ENCODE assay signal across 11 cellular contexts in genomic region chr4:144894525-144894924, GRCh38.
DNase-seq lines count a peak whose midpoint lies in the region; ATAC-seq, FAIRE-seq and TF ChIP-seq lines count a peak whose summit lies in the region.
"Had no signal": no experiment of that assay in that cellular context is flagged by ENCODE, and none has a peak within 500 bp of the region (broad histone marks: within the 10 kb centered on the region; RNA-seq: fewer than 3 reads in every experiment).

No MANE protein-coding gene starts in this region.

- no peaks in the 10 kb centered on the region for H3K27me3 ChIP-seq in astrocyte (ENCODE audit: insufficient read depth, low read length)
- no peaks in the 10 kb centered on the region for H3K27me3 ChIP-seq in lung (ENCODE audit: control insufficient read depth, insufficient read depth)

- ATAC-seq in lung (ENCODE audit: insufficient read depth, low FRiP score), result peak; percentile 69

- WGBS in lung, 2 donors, result 48 to 73% methylated on average over 3 of the region's 3 CpGs

- H3K9me3 Mint-ChIP-seq in Calu3 (ENCODE audit: low read depth, unreplicated experiment), result no peaks in the 10 kb centered on the region
- H3K9me3 Mint-ChIP-seq in astrocyte (ENCODE audit: unreplicated experiment), result peaks cover 5% of the 10 kb centered on the region

- intact Hi-C loops in Calu3 (cut with micrococcal nuclease; ENCODE audit: unreplicated experiment), result no loop called here

- H3K36me3 ChIP-seq in astrocyte (ENCODE audit: insufficient read depth, low read length) (no peaks in the 10 kb centered on the region), lung (ENCODE audit: control insufficient read depth in 2 of 2, insufficient read depth in 2 of 2, low read length in 2 of 2) (no peaks in the 10 kb centered on the region)

- no peak overlapping the region for H3K27ac ChIP-seq in astrocyte (ENCODE audit: low read depth, low read length)
- no peak overlapping the region for H3K27ac ChIP-seq in lung (ENCODE audit: low read depth in 1 of 2, low read length in 1 of 2)

- H3K4me3 Mint-ChIP-seq in Calu3 (ENCODE audit: low read depth, unreplicated experiment) (no peak overlapping the region), astrocyte (ENCODE audit: unreplicated experiment) (no peak overlapping the region)
- H3K4me3 Mint-ChIP-seq: CD4-positive, alpha-beta memory T cell; memory B cell had no signal

- CTCF ChIA-PET in Calu3 (lab: Charles Lee), result no interaction called here

- no peak overlapping the region for H3K9ac ChIP-seq in astrocyte (ENCODE audit: low read length)

- no peak for FAIRE-seq in astrocyte (lab: Jason Lieb, UNC)

- no peaks in the 10 kb centered on the region for H3K4me1 Mint-ChIP-seq in Calu3 (ENCODE audit: low read depth, unreplicated experiment)
- no peaks in the 10 kb centered on the region for H3K4me1 Mint-ChIP-seq in astrocyte (ENCODE audit: low read depth, unreplicated experiment)
- H3K4me1 Mint-ChIP-seq: CD4-positive, alpha-beta memory T cell; memory B cell had no signal

- no peaks in the 10 kb centered on the region for H4K20me1 ChIP-seq in astrocyte (ENCODE audit: insufficient read depth, low read length)

- H3K4me2 ChIP-seq in astrocyte (ENCODE audit: low read length), result no peak overlapping the region

- H3K9me3 ChIP-seq in astrocyte (ENCODE audit: insufficient read depth, low read depth, low read length) (no peaks in the 10 kb centered on the region), lung (ENCODE audit: control insufficient read depth in 2 of 2, insufficient read depth in 1 of 2, low read length in 1 of 2) (peaks cover 4 to 5% of the 10 kb centered on the region in 2 donors)

- no peaks in the 10 kb centered on the region for H3K79me2 ChIP-seq in astrocyte (ENCODE audit: insufficient read depth, low read length)

- H3K4me1 ChIP-seq in astrocyte (ENCODE audit: insufficient read depth, low read length), result peaks cover 5% of the 10 kb centered on the region
- H3K4me1 ChIP-seq in lung (ENCODE audit: control insufficient read depth in 2 of 2, insufficient read depth in 2 of 2, low read length in 2 of 2), result no peaks in the 10 kb centered on the region

- H3K36me3 Mint-ChIP-seq in Calu3 (ENCODE audit: insufficient read depth, unreplicated experiment) (no peaks in the 10 kb centered on the region), astrocyte (ENCODE audit: low read depth, unreplicated experiment) (no peaks in the 10 kb centered on the region)
- H3K36me3 Mint-ChIP-seq: CD4-positive, alpha-beta memory T cell; memory B cell had no signal

- H3K27ac Mint-ChIP-seq in Calu3 (ENCODE audit: unreplicated experiment) (no peak overlapping the region), astrocyte (ENCODE audit: unreplicated experiment) (no peak overlapping the region)
- H3K27ac Mint-ChIP-seq: CD4-positive, alpha-beta memory T cell; memory B cell had no signal

- no TSS peak for BruUV-seq in Calu3 (replicated peaks; lab: Mats Ljungman, UMichigan)

- DNase-seq in Calu3 (peak; percentile 13), LoVo (ENCODE audit: low spot score) (peak; percentile 15), astrocyte (ENCODE audit: low read depth) (peak; percentile 95), lung (ENCODE audit: low spot score) (no peak), NCI-H510A (lab: John Stamatoyannopoulos, UW) (no peak), NCI-H2171 (lab: John Stamatoyannopoulos, UW) (no peak), NCI-H2227 treated with DMSO at 0.1 percent for 48 hours (lab: John Stamatoyannopoulos, UW) (no peak), NCI-H1694 treated with DMSO at 0.1 percent for 48 hours (lab: John Stamatoyannopoulos, UW) (no peak)
- DNase-seq: CD4-positive, alpha-beta memory T cell; NCI-H1930 had no signal

- no peak overlapping the region for H2AFZ ChIP-seq in astrocyte (ENCODE audit: low read depth, low read length)

- H3K27me3 Mint-ChIP-seq in Calu3 (ENCODE audit: unreplicated experiment), result no peaks in the 10 kb centered on the region
- no peaks in the 10 kb centered on the region for H3K27me3 Mint-ChIP-seq in astrocyte (ENCODE audit: low read depth, unreplicated experiment)

- TF ChIP-seq CTCF in Calu3 (IDR thresholded peaks at IDR 0.05; ENCODE audit: unreplicated experiment), result no peak
- peak; percentile 3 for TF ChIP-seq CTCF in astrocyte (IDR thresholded peaks at IDR 0.05; ENCODE audit: insufficient read depth, low read depth, low read length)
- no peak for TF ChIP-seq CTCF in lung (IDR thresholded peaks at IDR 0.05; ENCODE audit: control extremely low read depth, extremely low read depth)

- H3K4me3 ChIP-seq in astrocyte (ENCODE audit: insufficient read depth, low read depth, low read length) (no peak overlapping the region), lung (no peak overlapping the region)

Comparison
In these comparisons a context has a peak if more than half of its experiments do, and no peak if none do; other contexts are left out.
1. DNase-seq: peak in Calu3 (single experiment), LoVo (single experiment) and astrocyte (single experiment); none in lung (single experiment), NCI-H510A (single experiment), NCI-H2171 (single experiment), NCI-H2227 treated with DMSO at 0.1 percent for 48 hours (single experiment) and NCI-H1694 treated with DMSO at 0.1 percent for 48 hours (single experiment).